7 cellular contexts compared by ENCODE assay signal in genomic region chr18:53710080-53710479, GRCh38.
"Had no signal": no experiment of that assay in that cellular context is flagged by ENCODE, and none has a peak within 500 bp of the region (broad histone marks: within the 10 kb centered on the region; RNA-seq: fewer than 3 reads in every experiment).

No MANE protein-coding gene starts in this region.

- H3K4me3 Mint-ChIP-seq: IgD-negative memory B cell had no signal

- H3K27ac Mint-ChIP-seq: IgD-negative memory B cell had no signal

- FAIRE-seq: HTR-8/SVneo, K562 had no signal

- H3K4me1 Mint-ChIP-seq: IgD-negative memory B cell had no signal

- H3K27ac ChIP-seq: HL-60 had no signal

- H3K27me3 Mint-ChIP-seq: IgD-negative memory B cell had no signal

- H3K9me3 Mint-ChIP-seq: IgD-negative memory B cell had no signal

- H3K36me3 Mint-ChIP-seq: IgD-negative memory B cell had no signal

- H3K4me3 ChIP-seq: K562 had no signal

- DNase-seq: IMR-90, KBM-7, KG1 had no signal

- ATAC-seq: K562 had no signal
